24 cellular contexts compared by ENCODE assay signal in the genomic region with DNA sequence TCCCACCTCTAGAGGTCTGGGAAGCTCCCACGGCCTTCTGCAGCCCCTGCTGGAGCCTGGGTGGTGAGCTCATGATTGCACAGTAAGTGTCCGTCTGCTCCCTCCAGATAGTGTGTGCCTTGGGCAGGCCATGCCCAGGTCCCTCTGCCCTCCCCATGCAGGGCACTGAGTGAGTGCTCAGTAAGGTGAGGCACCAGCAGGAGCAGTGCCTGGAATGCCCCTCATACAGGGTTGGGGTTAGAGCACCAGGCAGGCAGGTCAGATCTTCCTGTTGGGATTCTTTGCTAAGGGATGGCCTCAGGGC. TPM values are rescaled to one million over a fixed set of nuclear protein-coding genes. Genes with fewer than 3 reads are reported as not detected.
DNase-seq lines count a peak whose midpoint lies in the region; ATAC-seq and TF ChIP-seq lines count a peak whose summit lies in the region.
"Had no signal": no experiment of that assay in that cellular context is flagged by ENCODE, and none has a peak within 500 bp of the region (broad histone marks: within the 10 kb centered on the region; RNA-seq: fewer than 3 reads in every experiment).

No MANE protein-coding gene starts in this region.

- H3K36me3 ChIP-seq in DND-41 (ENCODE audit: insufficient read depth, low read length) = peaks cover 9% of the 10 kb centered on the region; the same call in 1 of the 2 replicates
- peaks cover under 1 to 53% (median 41%) of the 10 kb centered on the region in 4 donors for H3K36me3 ChIP-seq in stomach
- peaks cover 40% of the 10 kb centered on the region for H3K36me3 ChIP-seq in OCI-LY7 (ENCODE audit: insufficient read depth, low read length)

- H3K36me3 Mint-ChIP-seq in effector memory CD8-positive, alpha-beta T cell (ENCODE audit: insufficient read depth) = peaks cover 3% of the 10 kb centered on the region
- H3K36me3 Mint-ChIP-seq: natural killer cell had no signal

- 0 out of 3 replicates have a peak, but pooled peaks have one; percentile 10 for ATAC-seq in DND-41 (ENCODE audit: insufficient read depth, low read depth)
- ATAC-seq in effector memory CD8-positive, alpha-beta T cell (replicated peaks) = no peak
- ATAC-seq: activated naive CD8-positive, alpha-beta T cell treated with anti-CD3 and anti-CD28 coated beads, Interleukin-2, amount 50 U/mL, for 24 hours; natural killer cell had no signal

- H3K27me3 Mint-ChIP-seq in effector memory CD8-positive, alpha-beta T cell = no peaks in the 10 kb centered on the region
- H3K27me3 Mint-ChIP-seq: activated B cell treated with CpG ODN at 0.5 μM for 24 hours; activated naive CD8-positive, alpha-beta T cell treated with anti-CD3 and anti-CD28 coated beads, Interleukin-2, amount 50 U/mL, for 24 hours; CD4-positive, alpha-beta memory T cell had no signal

- H3K9ac ChIP-seq in DND-41 (ENCODE audit: low read depth, low read length) = no peak overlapping the region
- H3K9ac ChIP-seq: KMS-11, SK-N-SH had no signal

- H3K4me2 ChIP-seq in DND-41 (ENCODE audit: insufficient read depth, low read length) (no peak overlapping the region), OCI-LY7 (ENCODE audit: low read length) (no peak overlapping the region)
- H3K4me2 ChIP-seq: KMS-11, SK-N-SH, smooth muscle cell had no signal

- no peak for TF ChIP-seq POLR2A in stomach (IDR thresholded peaks at IDR 0.05)

- H3K4me1 ChIP-seq in DND-41 (ENCODE audit: insufficient read depth, low read length) (no peaks in the 10 kb centered on the region), stomach (peaks cover 6 to 29% (median 20%) of the 10 kb centered on the region in 4 donors), OCI-LY7 (ENCODE audit: insufficient read depth, low read length, poor library complexity, severe bottlenecking) (peaks cover 25% of the 10 kb centered on the region)

- 47 to 67% (median 50%) methylated on average over 2 of the region's 2 CpGs; no CpG with 5 or more reads in 1 of the 5 donors for WGBS in stomach, 5 donors

- H3K27me3 ChIP-seq in DND-41 (ENCODE audit: insufficient read depth, low read length, poor library complexity) (no peaks in the 10 kb centered on the region), layer of hippocampus (ENCODE audit: control insufficient read depth, insufficient read depth, low read length) (no peaks in the 10 kb centered on the region), stomach (no peaks in the 10 kb centered on the region)

- no peak for TF ChIP-seq EP300 in stomach (IDR thresholded peaks at IDR 0.05)

- no peak overlapping the region for H3K27ac Mint-ChIP-seq in effector memory CD8-positive, alpha-beta T cell
- H3K27ac Mint-ChIP-seq: activated B cell treated with CpG ODN at 0.5 μM for 24 hours; activated naive CD8-positive, alpha-beta T cell treated with anti-CD3 and anti-CD28 coated beads, Interleukin-2, amount 50 U/mL, for 24 hours; natural killer cell had no signal

- H3K4me3 Mint-ChIP-seq in effector memory CD8-positive, alpha-beta T cell = no peak overlapping the region
- H3K4me3 Mint-ChIP-seq: activated B cell treated with CpG ODN at 0.5 μM for 24 hours; activated naive CD8-positive, alpha-beta T cell treated with anti-CD3 and anti-CD28 coated beads, Interleukin-2, amount 50 U/mL, for 24 hours; CD4-positive, alpha-beta memory T cell; H9; natural killer cell had no signal

- H3K9me3 ChIP-seq in DND-41 (ENCODE audit: insufficient read depth, low read length, severe bottlenecking) (no peaks in the 10 kb centered on the region), stomach (no peaks in the 10 kb centered on the region), OCI-LY7 (ENCODE audit: low read length) (no peaks in the 10 kb centered on the region)
- H3K9me3 ChIP-seq: SK-N-SH had no signal

- H3K9me2 ChIP-seq in OCI-LY7 (ENCODE audit: insufficient read depth, low read length) = no peaks in the 10 kb centered on the region
- H3K9me2 ChIP-seq: SK-N-SH had no signal

- H3K4me3 ChIP-seq in DND-41 (ENCODE audit: low read depth in 1 of 2, low read length in 2 of 2) (no peak overlapping the region), stomach (no peak overlapping the region), OCI-LY7 (ENCODE audit: low read depth, low read length, poor library complexity, severe bottlenecking) (no peak overlapping the region)
- H3K4me3 ChIP-seq: smooth muscle cell had no signal

- POLR2A ChIA-PET in OCI-LY7 (lab: Charles Lee) = interaction anchor here (0.5 kb wide), 1 partner anchor 21 kb away, joined by 4 read pairs; no protein-coding TSS in a partner anchor

- H3K79me2 ChIP-seq in DND-41 (ENCODE audit: insufficient read depth, low read length) (no peaks in the 10 kb centered on the region), OCI-LY7 (ENCODE audit: insufficient read depth, low read depth, low read length) (no peaks in the 10 kb centered on the region)

- H2AFZ ChIP-seq in DND-41 (ENCODE audit: low read depth, low read length) (no peak overlapping the region), OCI-LY7 (ENCODE audit: low read length) (no peak overlapping the region)

- no TSS peak for BruUV-seq in OCI-LY7 (replicated peaks; lab: Mats Ljungman, UMichigan)

- no peak overlapping the region for H3K27ac ChIP-seq in DND-41 (ENCODE audit: low read length)
- peak overlapping the region; percentile 73 for H3K27ac ChIP-seq in angular gyrus (ENCODE audit: low read depth, low read length)
- H3K27ac ChIP-seq in layer of hippocampus (ENCODE audit: low read depth, low read length) = peak overlapping the region; percentile 55
- H3K27ac ChIP-seq in stomach = peak overlapping the region in 3 of 5 donors; percentile 27 to 68 (median 62)
- H3K27ac ChIP-seq in OCI-LY7 (ENCODE audit: low read depth, low read length, poor library complexity, severe bottlenecking) = no peak overlapping the region
- H3K27ac ChIP-seq: KMS-11 had no signal

- DNase-seq in DND-41 (no peak), stomach (no peak), OCI-LY7 (ENCODE audit: low spot score) (no peak), COR-L47 (lab: John Stamatoyannopoulos, UW) (no peak), epidermal melanocyte (ENCODE audit: insufficient read length, low spot score) (no peak)
- no peak for DNase-seq in effector memory CD8-positive, alpha-beta T cell
- DNase-seq: activated B cell treated with CpG ODN at 0.5 μM for 24 hours; activated CD4-positive, alpha-beta T cell treated with anti-CD3 and anti-CD28 coated beads, Interleukin-2, amount 50 U/mL, for 48 hours; activated effector memory CD4-positive, alpha-beta T cell treated with anti-CD3 and anti-CD28 coated beads, Interleukin-2, amount 50 U/mL, for 16 hours; activated naive CD8-positive, alpha-beta T cell treated with anti-CD3 and anti-CD28 coated beads, Interleukin-2, amount 50 U/mL, for 24 hours; CD4-positive, alpha-beta memory T cell; DMS153; erythroblast; H9; kidney glomerular epithelial cell; natural killer cell; NCI-H1930; NCI-H226; SK-N-SH; stimulated activated CD4-positive, alpha-beta T cell treated with anti-CD3 and anti-CD28 coated beads, Interleukin-4, amount 100 ng/mL, for 24 hours had no signal

- H3K9me3 Mint-ChIP-seq in effector memory CD8-positive, alpha-beta T cell = no peaks in the 10 kb centered on the region
- H3K9me3 Mint-ChIP-seq: activated B cell treated with CpG ODN at 0.5 μM for 24 hours; activated naive CD8-positive, alpha-beta T cell treated with anti-CD3 and anti-CD28 coated beads, Interleukin-2, amount 50 U/mL, for 24 hours; CD4-positive, alpha-beta memory T cell; H9; natural killer cell had no signal

- H3K4me1 Mint-ChIP-seq in effector memory CD8-positive, alpha-beta T cell (ENCODE audit: low read depth in 2 of 2) = peaks cover 10 to 17% of the 10 kb centered on the region in 2 donors
- H3K4me1 Mint-ChIP-seq: H9 had no signal

- no peak for TF ChIP-seq CTCF in DND-41 (IDR thresholded peaks at IDR 0.05; ENCODE audit: borderline replicate concordance, extremely low read depth, low read length, poor library complexity, severe bottlenecking)
- no peak for TF ChIP-seq CTCF in stomach (IDR thresholded peaks at IDR 0.05)
- TF ChIP-seq CTCF in OCI-LY7 (conservative IDR thresholded peaks at IDR 0.05; ENCODE audit: low read length) = no peak

- intact Hi-C loops in stomach (cut with DNase I; ENCODE audit: low total_unique reads) = no loop called here
- intact Hi-C loops in OCI-LY7 (cut with micrococcal nuclease; ENCODE audit: unreplicated experiment) = no loop called here

- no peaks in the 10 kb centered on the region for H4K20me1 ChIP-seq in DND-41 (ENCODE audit: insufficient read depth, low read length)
- no peaks in the 10 kb centered on the region for H4K20me1 ChIP-seq in OCI-LY7 (ENCODE audit: insufficient read depth, low read length)

- CTCF ChIA-PET in OCI-LY7 (lab: Charles Lee; ENCODE audit: unreplicated experiment) = interaction anchor here (0.6 kb wide), 1 partner anchor 53 kb away, joined by 3 read pairs; no protein-coding TSS in a partner anchor

RNA-seq across cellular contexts. Expression of gene NAT10, which starts 50.3 kb away (rescaled TPM):
- total RNA-seq in stomach = 100 to 1,000 TPM in 1 of 5 donors, 10 to 100 TPM in 4; 16.0 to 245 (median 30.4) TPM
- 10 to 100 TPM; 13.0 to 27.2 (median 15.5) TPM for polyA plus RNA-seq in stomach
- total RNA-seq in OCI-LY7 (2014; rRNA removed; shearing (Covaris generic)) = 62.5 and 64.9 TPM in 2 replicates
- 94.2 and 120 TPM in 2 replicates for total RNA-seq in OCI-LY7 (2022)

Comparison
In these comparisons a context has a peak if more than half of its experiments do, and no peak if none do; other contexts are left out.
1. H3K27ac ChIP-seq: peak in angular gyrus (single experiment), layer of hippocampus (single experiment) and stomach (3 of 5); none in DND-41 (single experiment) and OCI-LY7 (single experiment).